9 cellular contexts compared by ENCODE assay signal in genomic region chr3:28575100-28575747, GRCh38.
DNase-seq lines count a peak whose midpoint lies in the region; ATAC-seq, FAIRE-seq and TF ChIP-seq lines count a peak whose summit lies in the region.
"Had no signal": no experiment of that assay in that cellular context is flagged by ENCODE, and none has a peak within 500 bp of the region (broad histone marks: within the 10 kb centered on the region; RNA-seq: fewer than 3 reads in every experiment).

No MANE protein-coding gene starts in this region.

- H3K9me3 Mint-ChIP-seq in osteocyte (ENCODE audit: unreplicated experiment), result no peaks in the 10 kb centered on the region
- H3K9me3 Mint-ChIP-seq: activated naive CD8-positive, alpha-beta T cell treated with anti-CD3 and anti-CD28 coated beads for 36 hours had no signal

- no peaks in the 10 kb centered on the region for H3K4me1 ChIP-seq in MM.1S (ENCODE audit: low read length)

- H3K36me3 ChIP-seq in MM.1S (replicated peaks; ENCODE audit: insufficient read depth, low read length), result no peaks in the 10 kb centered on the region

- no peak overlapping the region for H2AFZ ChIP-seq in MM.1S (ENCODE audit: low read length)

- no peaks in the 10 kb centered on the region for H3F3A ChIP-seq in MM.1S (ENCODE audit: insufficient read depth, low read length)

- H3K9ac ChIP-seq in MM.1S (ENCODE audit: low read length), result no peak overlapping the region

- H3K4me3 Mint-ChIP-seq in osteocyte (ENCODE audit: unreplicated experiment), result peak overlapping the region; percentile 65
- H3K4me3 Mint-ChIP-seq: activated naive CD8-positive, alpha-beta T cell treated with anti-CD3 and anti-CD28 coated beads for 36 hours had no signal

- H3K9me2 ChIP-seq in MM.1S (replicated peaks; ENCODE audit: insufficient read depth, low read length), result no peaks in the 10 kb centered on the region

- ATAC-seq in GM19467 (IDR thresholded peaks at IDR 0.05; ENCODE audit: unreplicated experiment), result no peak

- TF ChIP-seq CTCF in osteocyte (IDR thresholded peaks at IDR 0.05), result no peak
- TF ChIP-seq CTCF in MM.1S (IDR thresholded peaks at IDR 0.05; ENCODE audit: low read length), result no peak

- FAIRE-seq in frontal cortex (lab: Jason Lieb, UNC), result no peak

- H3K27ac ChIP-seq in MM.1S (ENCODE audit: low read length), result no peak overlapping the region

- peaks cover 88% of the 10 kb centered on the region for H3K27me3 Mint-ChIP-seq in osteocyte (ENCODE audit: unreplicated experiment)

- DNase-seq in C1 segment of cervical spinal cord (lab: John Stamatoyannopoulos, UW), result peak in 9 of 14 donors; percentile 5 to 71 (median 23)
- peak; percentile 35 for DNase-seq in NCI-H510A treated with DMSO at 0.1 percent for 48 hours (lab: John Stamatoyannopoulos, UW)
- DNase-seq in frontal cortex (ENCODE audit: low spot score in 2 of 2), result peak; percentile 19
- DNase-seq in osteocyte (ENCODE audit: extremely low spot score, unreplicated experiment), result no peak
- DNase-seq in HPDE6-E6E7 (ENCODE audit: extremely low spot score), result no peak
- no peak for DNase-seq in MM.1S
- DNase-seq in activated naive CD4-positive, alpha-beta T cell treated with anti-CD3 and anti-CD28 coated beads, Interleukin-2, amount 50 U/mL, for 16 hours, result no peak
- DNase-seq: activated naive CD8-positive, alpha-beta T cell treated with anti-CD3 and anti-CD28 coated beads for 36 hours had no signal

- H3K79me2 ChIP-seq in MM.1S (ENCODE audit: low read length), result no peaks in the 10 kb centered on the region

- no peak overlapping the region for H3K27ac Mint-ChIP-seq in osteocyte (ENCODE audit: unreplicated experiment)
- H3K27ac Mint-ChIP-seq: activated naive CD8-positive, alpha-beta T cell treated with anti-CD3 and anti-CD28 coated beads for 36 hours had no signal

- H3K4me2 ChIP-seq in MM.1S (ENCODE audit: low read depth, low read length), result no peak overlapping the region

- no peaks in the 10 kb centered on the region for H3K27me3 ChIP-seq in MM.1S (replicated peaks; ENCODE audit: insufficient read depth, low read length)

- no peaks in the 10 kb centered on the region for H3K36me3 Mint-ChIP-seq in osteocyte (ENCODE audit: unreplicated experiment)
- H3K36me3 Mint-ChIP-seq: activated naive CD8-positive, alpha-beta T cell treated with anti-CD3 and anti-CD28 coated beads for 36 hours had no signal

- no peaks in the 10 kb centered on the region for H4K20me1 ChIP-seq in MM.1S (ENCODE audit: insufficient read depth, low read length)

- peaks cover 12% of the 10 kb centered on the region for H3K4me1 Mint-ChIP-seq in osteocyte (ENCODE audit: unreplicated experiment)

- H3K9me3 ChIP-seq in MM.1S (replicated peaks; ENCODE audit: insufficient read depth, low read length), result no peaks in the 10 kb centered on the region

- H3K4me3 ChIP-seq in MM.1S (ENCODE audit: low read length), result no peak overlapping the region

Comparison
In these comparisons a context has a peak if more than half of its experiments do, and no peak if none do; other contexts are left out.
1. DNase-seq: peak in C1 segment of cervical spinal cord (9 of 14), NCI-H510A treated with DMSO at 0.1 percent for 48 hours (single experiment) and frontal cortex (2 of 2); none in osteocyte (single experiment), HPDE6-E6E7 (single experiment), MM.1S (single experiment) and activated naive CD4-positive, alpha-beta T cell treated with anti-CD3 and anti-CD28 coated beads, Interleukin-2, amount 50 U/mL, for 16 hours (single experiment).